Comparison of ENCODE assay signal across 8 cellular contexts in genomic region chr20:29443206-29443781, GRCh38.
A peak's percentile ranks its signal among the peaks of the same experiment; 100 is the strongest.
DNase-seq lines count a peak whose midpoint lies in the region; ATAC-seq and TF ChIP-seq lines count a peak whose summit lies in the region.
"Not testable (repeated sequence)": the region's sequence is repeated elsewhere in the genome, so short reads cannot be mapped to it uniquely, and the experiment has no call there.

No MANE protein-coding gene starts in this region.

- not testable (repeated sequence) for H3K27me3 ChIP-seq in DND-41 (ENCODE audit: insufficient read depth, low read length, poor library complexity); uterus
- peaks cover 32% of the 10 kb centered on the region for H3K27me3 ChIP-seq in gastroesophageal sphincter

- not testable (repeated sequence) for H4K20me1 ChIP-seq in DND-41 (ENCODE audit: insufficient read depth, low read length)

- peak overlapping the region; percentile 97 for H3K27ac ChIP-seq in DND-41 (ENCODE audit: low read length)
- H3K27ac ChIP-seq in gastroesophageal sphincter, uterus: not testable (repeated sequence)

- H3K4me2 ChIP-seq in DND-41 (ENCODE audit: insufficient read depth, low read length), result peak overlapping the region; percentile 40

- not testable (repeated sequence) for H3K4me3 Mint-ChIP-seq in nephron

- TF ChIP-seq POLR2A in gastroesophageal sphincter (IDR thresholded peaks at IDR 0.05); uterus (IDR thresholded peaks at IDR 0.05): not testable (repeated sequence)

- not testable (repeated sequence) for H3K27me3 Mint-ChIP-seq in nephron (ENCODE audit: low read depth)

- H3K4me1 Mint-ChIP-seq in nephron, result not testable (repeated sequence)

- DNase-seq in DND-41 (peak; percentile 67), NCI-H2107 treated with DMSO at 0.1 percent for 48 hours (lab: John Stamatoyannopoulos, UW; ENCODE audit: unreplicated experiment) (peak; percentile 17), SHP77 (lab: John Stamatoyannopoulos, UW) (peak; percentile 74 to 75), astrocyte of the hippocampus (ENCODE audit: low read depth, low spot score) (peak; percentile 28)
- DNase-seq in uterus, result not testable (repeated sequence)

- not testable (repeated sequence) for H3K36me3 ChIP-seq in DND-41 (ENCODE audit: insufficient read depth, low read length); gastroesophageal sphincter; uterus

- H3K4me3 ChIP-seq in DND-41 (ENCODE audit: low read depth in 1 of 2, low read length in 2 of 2) (peak overlapping the region in 1 of 2 experiments; percentile 5; a peak in 1 of 4 replicates), gastroesophageal sphincter (peak overlapping the region in 1 of 2 donors; percentile 22)
- not testable (repeated sequence) for H3K4me3 ChIP-seq in uterus

- 22 to 38% methylated on average over 7 of the region's 7 CpGs for WGBS in gastroesophageal sphincter (ENCODE audit: low coverage in 1 of 2), 2 donors

- not testable (repeated sequence) for H3K9me3 Mint-ChIP-seq in nephron

- peak overlapping the region; percentile 46 for H3K9ac ChIP-seq in DND-41 (ENCODE audit: low read depth, low read length)

- not testable (repeated sequence) for TF ChIP-seq EP300 in gastroesophageal sphincter (IDR thresholded peaks at IDR 0.05)

- not testable (repeated sequence) for H3K9me3 ChIP-seq in DND-41 (ENCODE audit: insufficient read depth, low read length, severe bottlenecking); gastroesophageal sphincter; uterus

- H3K36me3 Mint-ChIP-seq in nephron (ENCODE audit: low read depth), result not testable (repeated sequence)

- H3K4me1 ChIP-seq in DND-41 (ENCODE audit: insufficient read depth, low read length), result peaks cover 33% of the 10 kb centered on the region
- not testable (repeated sequence) for H3K4me1 ChIP-seq in gastroesophageal sphincter, uterus

- H2AFZ ChIP-seq in DND-41 (ENCODE audit: low read depth, low read length), result peak overlapping the region; percentile 38

- not testable (repeated sequence) for H3K27ac Mint-ChIP-seq in nephron

- ATAC-seq in DND-41 (ENCODE audit: insufficient read depth, low read depth) (peak; percentile 64), HG03039 (IDR thresholded peaks at IDR 0.05; ENCODE audit: unreplicated experiment) (peak; percentile 21)
- not testable (repeated sequence) for ATAC-seq in gastroesophageal sphincter

- intact Hi-C loops in uterus (cut with DNase I; ENCODE audit: low total_unique reads), result not testable (repeated sequence)

- TF ChIP-seq CTCF in DND-41 (IDR thresholded peaks at IDR 0.05; ENCODE audit: borderline replicate concordance, extremely low read depth, low read length, poor library complexity, severe bottlenecking) (peak; percentile 75), gastroesophageal sphincter (IDR thresholded peaks at IDR 0.05) (peak; percentile 48 to 70 (median 61)), nephron (IDR thresholded peaks at IDR 0.05; ENCODE audit: unreplicated experiment in 3 of 3) (peak; percentile 19 to 25 (median 21)), uterus (IDR thresholded peaks at IDR 0.05) (peak; percentile 14 to 65 (median 41))

- not testable (repeated sequence) for H3K79me2 ChIP-seq in DND-41 (ENCODE audit: insufficient read depth, low read length)

Comparison
In these comparisons a context has a peak if more than half of its experiments do, and no peak if none do; other contexts are left out.
1. CTCF ChIP-seq: peak in every context shown above with its lines; median percentile 75 in DND-41; 61 in gastroesophageal sphincter; 41 in uterus; 21 in nephron.